In the genomic region with DNA sequence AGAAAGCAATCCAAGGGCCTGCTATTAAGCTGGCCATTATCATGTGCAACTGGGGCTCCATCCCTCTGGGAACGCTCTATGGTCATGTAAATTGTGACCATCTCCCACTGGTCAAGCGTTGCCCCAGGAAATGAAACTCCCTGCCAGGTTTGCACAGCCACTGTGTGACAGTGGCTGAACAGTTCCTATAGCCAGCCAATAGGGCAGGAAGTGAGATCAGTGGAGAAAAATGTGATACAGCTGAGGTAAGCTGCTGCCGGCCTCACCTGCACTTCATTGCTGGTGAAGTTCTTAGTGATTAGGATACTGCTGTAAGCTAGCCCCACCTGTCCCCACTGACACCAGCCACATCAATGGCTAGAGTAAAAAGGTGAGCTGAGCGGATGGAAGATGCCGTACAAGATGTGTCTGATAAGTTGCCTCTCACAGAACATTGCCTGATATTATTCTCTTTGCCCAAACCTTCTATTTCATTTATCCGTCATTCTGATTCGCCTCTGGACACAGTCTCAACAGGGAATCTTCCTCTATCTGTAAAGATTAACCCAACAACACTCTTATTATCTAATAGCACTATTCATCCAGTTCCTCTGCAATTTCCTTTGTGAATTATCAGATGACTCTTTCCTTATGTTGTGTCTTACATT, we compare ENCODE assay signal across 10 cellular contexts. TPM values are rescaled to one million over a fixed set of nuclear protein-coding genes. Genes with fewer than 3 reads are reported as not detected.
DNase-seq lines count a peak whose midpoint lies in the region; ATAC-seq and TF ChIP-seq lines count a peak whose summit lies in the region.
"Had no signal": no experiment of that assay in that cellular context is flagged by ENCODE, and none has a peak within 500 bp of the region (broad histone marks: within the 10 kb centered on the region; RNA-seq: fewer than 3 reads in every experiment).

No MANE protein-coding gene starts in this region.

- no peaks in the 10 kb centered on the region for H3K27me3 Mint-ChIP-seq in osteocyte (ENCODE audit: unreplicated experiment)

- H3F3A ChIP-seq in PC-3 (ENCODE audit: low read length, unreplicated experiment) = peaks cover 12% of the 10 kb centered on the region

- H3K36me3 ChIP-seq in PC-3 (ENCODE audit: low read depth, low read length) (no peaks in the 10 kb centered on the region), fibroblast of lung (ENCODE audit: control insufficient read depth, insufficient read depth, low read length) (no peaks in the 10 kb centered on the region), WERI-Rb-1 (no peaks in the 10 kb centered on the region)

- H3K36me3 Mint-ChIP-seq in osteocyte (ENCODE audit: unreplicated experiment) = no peaks in the 10 kb centered on the region

- H3K4me1 ChIP-seq in PC-3 (ENCODE audit: insufficient read depth, low read length) (peaks cover 32% of the 10 kb centered on the region), fibroblast of lung (ENCODE audit: control insufficient read depth, extremely low read depth, insufficient read depth, low read length) (peaks cover 12% of the 10 kb centered on the region)

- DNase-seq in ELF-1 (ENCODE audit: low read depth, low spot score) (peak; percentile 91), PC-3 (peak; percentile 91), fibroblast of lung (ENCODE audit: low read depth in 2 of 2) (peak in 1 of 2 donors; percentile 14), osteocyte (ENCODE audit: extremely low spot score, unreplicated experiment) (no peak), T-helper 2 cell (no peak), WERI-Rb-1 (no peak)
- no peak for DNase-seq in activated CD4-positive, alpha-beta T cell treated with anti-CD3 and anti-CD28 coated beads, Interleukin-2, amount 50 U/mL, for 1 hour
- DNase-seq: activated CD8-positive, alpha-beta T cell treated with anti-CD3 and anti-CD28 coated beads, Interleukin-2, amount 10 ng/mL, durations not matched to agents 7 days and 5 days; GF-D8 had no signal

- peak overlapping the region; percentile 80 for H3K27ac Mint-ChIP-seq in osteocyte (ENCODE audit: unreplicated experiment)
- H3K27ac Mint-ChIP-seq: activated CD8-positive, alpha-beta T cell treated with anti-CD3 and anti-CD28 coated beads, Interleukin-2, amount 10 ng/mL, durations not matched to agents 7 days and 5 days had no signal

- ATAC-seq in PC-3 = peak; percentile 65
- no peak for ATAC-seq in activated CD4-positive, CD25-positive, alpha-beta regulatory T cell treated with anti-CD3 and anti-CD28 coated beads, Interleukin-2, amount 50 U/mL, for 24 hours
- ATAC-seq: activated CD8-positive, alpha-beta T cell treated with anti-CD3 and anti-CD28 coated beads, Interleukin-2, amount 10 ng/mL, durations not matched to agents 7 days and 5 days had no signal

- H3K4me3 ChIP-seq in PC-3 (ENCODE audit: low read length) (peak overlapping the region; percentile 39), fibroblast of lung (replicated peaks in 1 of 4; ENCODE audit: control extremely low read depth in 1 of 4, insufficient read depth in 1 of 4, low read depth in 3 of 4, low read length in 4 of 4) (no peak overlapping the region), WERI-Rb-1 (ENCODE audit: low read depth, low read length) (no peak overlapping the region)

- peak overlapping the region; percentile 19 for H3K4me3 Mint-ChIP-seq in osteocyte (ENCODE audit: unreplicated experiment)
- H3K4me3 Mint-ChIP-seq: activated CD8-positive, alpha-beta T cell treated with anti-CD3 and anti-CD28 coated beads, Interleukin-2, amount 10 ng/mL, durations not matched to agents 7 days and 5 days had no signal

- H3K9me3 ChIP-seq in PC-3 (ENCODE audit: low read length) (no peaks in the 10 kb centered on the region), fibroblast of lung (ENCODE audit: control insufficient read depth, insufficient read depth, low read depth, low read length) (no peaks in the 10 kb centered on the region), WERI-Rb-1 (ENCODE audit: severe bottlenecking) (no peaks in the 10 kb centered on the region)

- CTCF ChIA-PET in PC-3 (lab: Charles Lee) = no interaction called here

- H2AFZ ChIP-seq in PC-3 (ENCODE audit: low read length) (peak overlapping the region; percentile 54), fibroblast of lung (ENCODE audit: low read length) (no peak overlapping the region)

- TSS peak; percentile 100 for BruUV-seq in PC-3 (replicated peaks; lab: Mats Ljungman, UMichigan)

- intact Hi-C loops in PC-3 (cut with micrococcal nuclease) = loop anchor here (1.0 to 5.0 kb wide), 5 partner anchors 14 to 119 kb away; a partner anchor contains a TSS

- no peaks in the 10 kb centered on the region for H3K9me2 ChIP-seq in PC-3 (replicated peaks; ENCODE audit: low read length)

- H3K79me2 ChIP-seq in PC-3 (ENCODE audit: low read length) (no peaks in the 10 kb centered on the region), fibroblast of lung (ENCODE audit: control insufficient read depth, insufficient read depth, low read length) (no peaks in the 10 kb centered on the region)

- H3K4me2 ChIP-seq in PC-3 (ENCODE audit: low read length) (peak overlapping the region; percentile 75), fibroblast of lung (ENCODE audit: extremely low read depth, insufficient read depth, low read length) (peak overlapping the region; percentile 47)

- POLR2A ChIA-PET in PC-3 (lab: Charles Lee; ENCODE audit: unreplicated experiment) = interaction anchor here (0.6 kb wide), 1 partner anchor 34 kb away, joined by 4 read pairs; no protein-coding TSS in a partner anchor

- no peaks in the 10 kb centered on the region for H4K20me1 ChIP-seq in PC-3 (ENCODE audit: low read length)
- no peaks in the 10 kb centered on the region for H4K20me1 ChIP-seq in fibroblast of lung (ENCODE audit: control insufficient read depth, extremely low read depth, insufficient read depth, low read length)

- no peaks in the 10 kb centered on the region for H3K27me3 ChIP-seq in PC-3 (ENCODE audit: low read length)
- no peaks in the 10 kb centered on the region for H3K27me3 ChIP-seq in fibroblast of lung (ENCODE audit: control insufficient read depth, insufficient read depth, low read length)
- H3K27me3 ChIP-seq in WERI-Rb-1 (ENCODE audit: insufficient read depth, low read depth, severe bottlenecking) = no peaks in the 10 kb centered on the region

- peak overlapping the region; percentile 85 for H3K27ac ChIP-seq in PC-3 (ENCODE audit: low read length)
- H3K27ac ChIP-seq in fibroblast of lung (ENCODE audit: insufficient read depth, low read length) = peak overlapping the region; percentile 74
- H3K27ac ChIP-seq in WERI-Rb-1 = no peak overlapping the region

- H3K9ac ChIP-seq in PC-3 (ENCODE audit: low read length) (peak overlapping the region; percentile 39), fibroblast of lung (ENCODE audit: insufficient read depth, low read length) (no peak overlapping the region)

- H3K9me3 Mint-ChIP-seq in osteocyte (ENCODE audit: unreplicated experiment) = no peaks in the 10 kb centered on the region

- TF ChIP-seq CTCF in PC-3 (conservative IDR thresholded peaks at IDR 0.05; ENCODE audit: low read depth, low read length) (no peak), fibroblast of lung (conservative IDR thresholded peaks at IDR 0.05 in 1 of 2, IDR thresholded peaks at IDR 0.05 in 1 of 2; ENCODE audit: low read depth in 1 of 2, low read length in 2 of 2) (no peak), osteocyte (IDR thresholded peaks at IDR 0.05) (no peak), WERI-Rb-1 (IDR thresholded peaks at IDR 0.05; ENCODE audit: low read depth, low read length) (no peak)

- peaks cover 40% of the 10 kb centered on the region for H3K4me1 Mint-ChIP-seq in osteocyte (ENCODE audit: unreplicated experiment)

RNA-seq across cellular contexts. Expression of a gene that starts 38.4 kb away (rescaled TPM):
- total RNA-seq in PC-3 (2014; rRNA removed) (32.0 and 42.1 TPM in 2 replicates), fibroblast of lung (55.0 and 77.1 TPM in 2 replicates), osteocyte (92.8 and 95.7 TPM in 2 replicates)
- polyA plus RNA-seq in fibroblast of lung = 20.9 and 26.4 TPM in 2 replicates
- polyA plus RNA-seq in fibroblast of lung (2012) = 16.1 and 21.8 TPM in 2 replicates
- polyA minus RNA-seq in fibroblast of lung (ENCODE audit: low replicate concordance) = 13.4 and 13.9 TPM in 2 replicates

Comparison
In these comparisons a context has a peak if more than half of its experiments do, and no peak if none do; other contexts are left out.
1. DNase-seq: peak in ELF-1 (single experiment) and PC-3 (single experiment); none in osteocyte (single experiment), activated CD4-positive, alpha-beta T cell treated with anti-CD3 and anti-CD28 coated beads, Interleukin-2, amount 50 U/mL, for 1 hour (single experiment), T-helper 2 cell (0 of 5) and WERI-Rb-1 (single experiment).